1 cellular context compared by ENCODE assay signal in genomic region chr9:129500166-129500862, GRCh38.
TF ChIP-seq lines count a peak whose summit lies in the region.

No MANE protein-coding gene starts in this region.

TF ChIP-seq in IMR-90, 13 proteins besides CTCF, POLR2A, EP300 and RAD21 (continued from another document):
- no peak for TF ChIP-seq USF2 (IDR thresholded peaks at IDR 0.05; ENCODE audit: low read depth, low read length)
- no peak for TF ChIP-seq MAZ (IDR thresholded peaks at IDR 0.05; ENCODE audit: borderline replicate concordance, low read depth, low read length)
TF ChIP-seq in IMR-90: peak in this region for 0.
